In the genomic region with DNA sequence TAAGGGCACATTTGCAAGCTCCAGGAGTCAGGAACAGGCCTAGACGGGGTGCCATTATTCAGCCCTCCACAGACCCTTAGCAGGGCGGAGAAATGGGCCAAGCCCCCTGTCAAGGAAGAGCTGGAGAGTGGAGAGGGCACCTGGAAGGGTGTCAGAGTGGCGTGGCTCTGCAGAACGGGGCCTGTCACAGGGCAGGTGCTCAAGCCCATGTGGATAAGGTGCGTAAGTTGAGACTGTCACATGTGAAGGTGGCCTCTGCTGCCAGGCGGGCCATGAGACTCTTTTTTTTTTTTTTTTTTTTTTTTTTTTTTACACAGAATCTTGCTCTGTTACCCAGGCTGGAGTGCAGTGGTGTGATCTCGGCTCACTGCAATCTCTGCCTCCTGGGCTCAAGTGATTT, we compare ENCODE assay signal across 26 cellular contexts.
"Had no signal": no experiment of that assay in that cellular context is flagged by ENCODE, and none has a peak within 500 bp of the region (broad histone marks: within the 10 kb centered on the region; RNA-seq: fewer than 3 reads in every experiment).

No MANE protein-coding gene starts in this region.

- H2AFZ ChIP-seq: hepatocyte had no signal

- H3K4me3 ChIP-seq: hepatocyte, lung, mucosa of descending colon, pancreas, prostate gland, skin epidermis, stomach, testis, thyroid gland, transverse colon, upper lobe of right lung had no signal

- H3K36me3 ChIP-seq: pancreas, prostate gland, stomach, thyroid gland, transverse colon, upper lobe of right lung had no signal

- H3K27ac Mint-ChIP-seq: stimulated activated naive B cell treated with anti-CD40 and anti-IgM and Interleukin-4, amounts not matched to agents 10 μg/mL and 1 μg/mL and 100 μg/mL, for 72 hours had no signal

- H3K9me3 ChIP-seq: mucosa of descending colon, pancreas, prostate gland, stomach, testis, thyroid gland, transverse colon, upper lobe of right lung had no signal

- H3K4me3 Mint-ChIP-seq: natural killer cell treated with Interleukin-12 subunit alpha and Interleukin-12 subunit beta and Interleukin-15 and Interleukin-18, amount 100 ng/mL, for 72 hours; stimulated activated naive B cell treated with anti-CD40 and anti-IgM and Interleukin-4, amounts not matched to agents 10 μg/mL and 1 μg/mL and 100 μg/mL, for 72 hours had no signal

- H3K4me1 ChIP-seq: pancreas, prostate gland, testis, upper lobe of right lung had no signal

- DNase-seq: islet precursor cell; midbrain; naive thymus-derived CD4-positive, alpha-beta T cell; nucleus accumbens; retina; right cardiac atrium; stimulated activated CD4-positive, alpha-beta T cell treated with anti-CD3 and anti-CD28 coated beads, Interleukin-12 subunit alpha, Interleukin-12 subunit beta, amount 100 ng/mL, for 4 hours; stimulated activated CD4-positive, alpha-beta T cell treated with anti-CD3 and anti-CD28 coated beads, Interleukin-15, amount 100 ng/mL, for 24 hours; stimulated activated CD4-positive, alpha-beta T cell treated with anti-CD3 and anti-CD28 coated beads, Interleukin-2, amount 100 ng/mL, for 24 hours; stimulated activated CD4-positive, alpha-beta T cell treated with anti-CD3 and anti-CD28 coated beads, Interleukin-4, amount 100 ng/mL, for 1 hour; stimulated activated naive B cell treated with anti-CD40 and anti-IgM and Interleukin-4, amounts not matched to agents 10 μg/mL and 1 μg/mL and 100 μg/mL, for 72 hours; stimulated activated naive CD8-positive, alpha-beta T cell treated with anti-CD3 and anti-CD28 coated beads, Interleukin-15, Interleukin-2, amounts not matched to agents 100 U/mL and 50 U/mL, for 24 hours; stomach; testis; thyroid gland; transverse colon; upper lobe of right lung had no signal

- H3K9me3 Mint-ChIP-seq: natural killer cell treated with Interleukin-12 subunit alpha and Interleukin-12 subunit beta and Interleukin-15 and Interleukin-18, amount 100 ng/mL, for 72 hours; stimulated activated naive B cell treated with anti-CD40 and anti-IgM and Interleukin-4, amounts not matched to agents 10 μg/mL and 1 μg/mL and 100 μg/mL, for 72 hours had no signal

- H3K27me3 ChIP-seq: hepatocyte, pancreas, stomach, testis, thyroid gland, transverse colon, upper lobe of right lung had no signal

- H3K4me2 ChIP-seq: hepatocyte had no signal

- H3K36me3 Mint-ChIP-seq: naive thymus-derived CD4-positive, alpha-beta T cell; natural killer cell treated with Interleukin-12 subunit alpha and Interleukin-12 subunit beta and Interleukin-15 and Interleukin-18, amount 100 ng/mL, for 72 hours; stimulated activated naive B cell treated with anti-CD40 and anti-IgM and Interleukin-4, amounts not matched to agents 10 μg/mL and 1 μg/mL and 100 μg/mL, for 72 hours had no signal

- H3K27ac ChIP-seq: hepatocyte, pancreas, prostate gland, skin epidermis, testis, thyroid gland, upper lobe of right lung had no signal

- ATAC-seq: left lobe of liver; mucosa of descending colon; naive thymus-derived CD4-positive, alpha-beta T cell; natural killer cell treated with Interleukin-12 subunit alpha and Interleukin-12 subunit beta and Interleukin-15 and Interleukin-18, amount 100 ng/mL, for 72 hours; pancreas; right cardiac atrium; sciatic nerve; stimulated activated naive B cell treated with anti-CD40 and anti-IgM and Interleukin-4, amounts not matched to agents 10 μg/mL and 1 μg/mL and 100 μg/mL, for 72 hours; stimulated activated naive CD8-positive, alpha-beta T cell treated with anti-CD3 and anti-CD28 coated beads, Interleukin-15, Interleukin-2, amounts not matched to agents 100 U/mL and 50 U/mL, for 24 hours; upper lobe of right lung had no signal
